8 cellular contexts compared by ENCODE assay signal in genomic region chr1:7771673-7772299, GRCh38. TPM values are rescaled to one million over a fixed set of nuclear protein-coding genes. Genes with fewer than 3 reads are reported as not detected.
DNase-seq lines count a peak whose midpoint lies in the region; ATAC-seq and TF ChIP-seq lines count a peak whose summit lies in the region.

No MANE protein-coding gene starts in this region.

- peak; percentile 16 for DNase-seq in Caki2 (ENCODE audit: low read depth)
- no peak for DNase-seq in left lobe of liver (ENCODE audit: low spot score)
- DNase-seq in thyroid gland: no peak
- no peak for DNase-seq in activated effector memory CD4-positive, alpha-beta T cell treated with Interleukin-2 at 50 U/mL for 16 hours
- DNase-seq in GOT3 (lab: John Stamatoyannopoulos, UW): no peak

- intact Hi-C loops in thyroid gland (cut with DNase I): no loop called here

- in situ Hi-C loops in Caki2 (cut with HindIII; ENCODE audit: low pct_unique_long_range_greater_than_20kb, low sequenced_read_pairs): no loop called here

- peaks cover 9 to 14% of the 10 kb centered on the region in 2 donors for H3K4me1 ChIP-seq in thyroid gland

- TF ChIP-seq POLR2A in thyroid gland (IDR thresholded peaks at IDR 0.05): no peak

- H3K4me3 ChIP-seq in thyroid gland (replicated peaks in 1 of 3): peak overlapping the region; percentile 73 to 99 (median 97)

- H3K27me3 ChIP-seq in thyroid gland: no peaks in the 10 kb centered on the region

- peak; percentile 12 for ATAC-seq in HG02973 (IDR thresholded peaks at IDR 0.05; ENCODE audit: unreplicated experiment)
- peak; percentile 51 for ATAC-seq in left lobe of liver
- no peak for ATAC-seq in HG03354 (IDR thresholded peaks at IDR 0.05; ENCODE audit: poor library complexity, severe bottlenecking, unreplicated experiment)

- TF ChIP-seq CTCF in thyroid gland (IDR thresholded peaks at IDR 0.05): no peak

- peaks cover 0 to 5% of the 10 kb centered on the region in 2 donors for H3K36me3 ChIP-seq in thyroid gland

- peak overlapping the region; percentile 78 for H3K27ac ChIP-seq in adipose tissue (ENCODE audit: low read depth, low read length)
- peak overlapping the region; percentile 83 to 93 (median 89) for H3K27ac ChIP-seq in thyroid gland

- WGBS in adipose tissue, 3 donors: 6 to 10% (median 10%) methylated on average over 22 to 24 of the region's 24 CpGs
- WGBS in thyroid gland, 2 donors: 14 to 16% methylated on average over 15 to 17 of the region's 24 CpGs

- no peaks in the 10 kb centered on the region for H3K9me3 ChIP-seq in thyroid gland

RNA-seq across cellular contexts. Expression of gene VAMP3, which starts 0.7 kb away (rescaled TPM):
- total RNA-seq in Caki2 (2014; rRNA removed; shearing (Covaris generic); ENCODE audit: low replicate concordance): 65.9 and 79.0 TPM in 2 replicates
- 100 to 1,000 TPM in 1 of 3 donors, 10 to 100 TPM in 2; 24.6 to 122 (median 89.6) TPM for polyA plus RNA-seq in adipose tissue
- 31.8 TPM for total RNA-seq in left lobe of liver
- total RNA-seq in thyroid gland: 100 to 1,000 TPM in 2 of 4 donors, 10 to 100 TPM in 2; 82.8 to 731 (median 95.2) TPM

RNA-seq across cellular contexts. Expression of gene PER3, which starts 12.3 kb away (rescaled TPM):
- 2.5 and 12.5 TPM in 2 replicates for total RNA-seq in Caki2 (2014; rRNA removed; shearing (Covaris generic); ENCODE audit: low replicate concordance)
- polyA plus RNA-seq in adipose tissue: 1 to 10 TPM; 3.3 to 6.6 (median 4.1) TPM
- total RNA-seq in left lobe of liver: 24.3 TPM
- total RNA-seq in thyroid gland: 10 to 100 TPM in 3 of 4 donors, 1 to 10 TPM in 1; 8.9 to 30.9 (median 20.9) TPM
